Comparison of ENCODE assay signal across 8 cellular contexts in genomic region chrX:150982786-150983525, GRCh38. TPM values are rescaled to one million over a fixed set of nuclear protein-coding genes. Genes with fewer than 3 reads are reported as not detected.
DNase-seq lines count a peak whose midpoint lies in the region; ATAC-seq and TF ChIP-seq lines count a peak whose summit lies in the region.

Gene HMGB3, plus strand, starts transcription at chrX:150983335. Its CDS starts 2,265 bp downstream, at chrX:150985600.

- H3K4me1 Mint-ChIP-seq in activated naive CD8-positive, alpha-beta T cell (ENCODE audit: low read depth): peaks cover 10% of the 10 kb centered on the region

- H3K27me3 Mint-ChIP-seq in activated naive CD8-positive, alpha-beta T cell: peaks cover 2% of the 10 kb centered on the region

- H3K4me1 ChIP-seq in cardiac muscle cell (ENCODE audit: low read depth) (no peaks in the 10 kb centered on the region), trophoblast cell (ENCODE audit: control insufficient read depth in 1 of 2, insufficient read depth in 2 of 2, low read length in 2 of 2) (peaks cover 0 to 4% of the 10 kb centered on the region in 2 experiments), transverse colon (peaks cover 0 to 10% (median 0%) of the 10 kb centered on the region in 4 donors)

- H2BK5ac ChIP-seq in trophoblast cell (ENCODE audit: low read depth, low read length, poor library complexity): peak within 1 kb of the TSS; percentile 63

- TF ChIP-seq POLR2A in GM10847 (IDR thresholded peaks at IDR 0.05; ENCODE audit: extremely low read depth, insufficient read length) (peak; percentile 18), transverse colon (IDR thresholded peaks at IDR 0.05) (peak; percentile 47)

- H2AK5ac ChIP-seq in trophoblast cell (ENCODE audit: low read length): no peak within 1 kb of the TSS

- H3K4ac ChIP-seq in trophoblast cell (ENCODE audit: low read depth, low read length): peak within 1 kb of the TSS; percentile 58

- peaks cover 12% of the 10 kb centered on the region for H3K36me3 ChIP-seq in cardiac muscle cell
- H3K36me3 ChIP-seq in trophoblast cell (ENCODE audit: control insufficient read depth in 1 of 2, insufficient read depth in 2 of 2, low read length in 2 of 2): peaks cover 5 to 8% of the 10 kb centered on the region in 2 experiments
- no peaks in the 10 kb centered on the region for H3K36me3 ChIP-seq in transverse colon

- peaks cover 2% of the 10 kb centered on the region for H3K36me3 Mint-ChIP-seq in activated naive CD8-positive, alpha-beta T cell

- ATAC-seq in HG02623 (IDR thresholded peaks at IDR 0.05; ENCODE audit: unreplicated experiment): peak; percentile 98

- no peaks in the 10 kb centered on the region for H3K27me3 ChIP-seq in cardiac muscle cell
- no peaks in the 10 kb centered on the region for H3K27me3 ChIP-seq in trophoblast cell (ENCODE audit: insufficient read depth, low read length)
- H3K27me3 ChIP-seq in transverse colon: no peaks in the 10 kb centered on the region

- peak within 1 kb of the TSS; percentile 85 for H3K9ac ChIP-seq in trophoblast cell (ENCODE audit: low read length)

- in situ Hi-C loops in transverse colon (cut with MboI; ENCODE audit: low pct_ligation_motif_present in 1 of 4, low pct_unique_long_range_greater_than_20kb in 1 of 4, low sequenced_read_pairs in 3 of 4): loop anchor here in 1 of 4 donors (25.0 kb wide), 1 partner anchor 196 kb away; no protein-coding TSS in a partner anchor

- no peaks in the 10 kb centered on the region for H3K9me3 Mint-ChIP-seq in activated naive CD8-positive, alpha-beta T cell (ENCODE audit: low read depth)

- H3K9me3 ChIP-seq in cardiac muscle cell (ENCODE audit: low read depth) (no peaks in the 10 kb centered on the region), trophoblast cell (ENCODE audit: insufficient read depth, low read depth, low read length) (no peaks in the 10 kb centered on the region), transverse colon (no peaks in the 10 kb centered on the region)

- TF ChIP-seq CTCF in cardiac muscle cell (IDR thresholded peaks at IDR 0.05; ENCODE audit: low read depth, low read length) (no peak), transverse colon (IDR thresholded peaks at IDR 0.05) (no peak)

- peak within 1 kb of the TSS; percentile 76 for H2BK120ac ChIP-seq in trophoblast cell (ENCODE audit: insufficient read depth, low read length, poor library complexity)

- peak within 1 kb of the TSS; percentile 7 for H4K12ac ChIP-seq in trophoblast cell (ENCODE audit: low read depth, low read length)

- no peak within 1 kb of the TSS for H2AFZ ChIP-seq in trophoblast cell (ENCODE audit: insufficient read depth, low read length, poor library complexity)

- intact Hi-C loops in transverse colon (cut with DNase I; ENCODE audit: low total_unique reads): no loop called here

- H3K4me3 Mint-ChIP-seq in activated naive CD8-positive, alpha-beta T cell: peak within 1 kb of the TSS; percentile 70

- WGBS in trophoblast cell (ENCODE audit: extremely low coverage, insufficient coverage, insufficient read length): no CpG with 5 or more reads among the region's 90 CpGs
- WGBS in transverse colon (ENCODE audit: low coverage in 1 of 2), 2 donors: 64% methylated on average over 71 of the region's 90 CpGs; no CpG with 5 or more reads in 1 of the 2 donors

- no peak within 1 kb of the TSS for H3K27ac Mint-ChIP-seq in activated naive CD8-positive, alpha-beta T cell

- no peak for TF ChIP-seq EP300 in transverse colon (IDR thresholded peaks at IDR 0.05; ENCODE audit: low read depth)

- DNase-seq in NCI-H1092 treated with DMSO at 0.1 percent for 48 hours (lab: John Stamatoyannopoulos, UW) (peak; percentile 95), SKM-1 treated with dmso at 0.1 percent for 144 hours (lab: John Stamatoyannopoulos, UW; ENCODE audit: unreplicated experiment) (peak; percentile 43), cardiac muscle cell (ENCODE audit: low read depth in 1 of 2, low spot score in 1 of 2) (peak; percentile 89 to 94), trophoblast cell (peak; percentile 91 to 92), transverse colon (peak; percentile 88)

- peak within 1 kb of the TSS; percentile 73 for H4K8ac ChIP-seq in trophoblast cell (ENCODE audit: low read depth, low read length)

- peaks cover 4% of the 10 kb centered on the region for H3K79me1 ChIP-seq in trophoblast cell (ENCODE audit: low read length)

- H3K14ac ChIP-seq in trophoblast cell (ENCODE audit: low read length): peak within 1 kb of the TSS; percentile 34

- H4K91ac ChIP-seq in trophoblast cell (ENCODE audit: low read depth, low read length): peak within 1 kb of the TSS; percentile 89

- peaks cover 3% of the 10 kb centered on the region for H3K79me2 ChIP-seq in trophoblast cell (ENCODE audit: control insufficient read depth, insufficient read depth, low read length, poor library complexity)

- peak within 1 kb of the TSS; percentile 70 for H3K4me3 ChIP-seq in cardiac muscle cell
- peak within 1 kb of the TSS; percentile 84 for H3K4me3 ChIP-seq in trophoblast cell (ENCODE audit: low read depth, low read length)
- H3K4me3 ChIP-seq in transverse colon: peak within 1 kb of the TSS; percentile 31 to 62 (median 56)

- no peak within 1 kb of the TSS for H3K23ac ChIP-seq in trophoblast cell (ENCODE audit: low read length)

- H3K18ac ChIP-seq in trophoblast cell (ENCODE audit: low read length): peak within 1 kb of the TSS; percentile 7

- no peak within 1 kb of the TSS for H2BK12ac ChIP-seq in trophoblast cell (ENCODE audit: low read length)

- H3K27ac ChIP-seq in cardiac muscle cell: peak within 1 kb of the TSS; percentile 90
- H3K27ac ChIP-seq in trophoblast cell (ENCODE audit: low read depth, low read length): peak within 1 kb of the TSS; percentile 86
- peak within 1 kb of the TSS; percentile 77 to 89 (median 86) for H3K27ac ChIP-seq in transverse colon

- peak within 1 kb of the TSS; percentile 86 for H3K4me2 ChIP-seq in trophoblast cell (ENCODE audit: low read length)

RNA-seq across cellular contexts. Expression of gene HMGB3, which starts in this region (rescaled TPM):
- total RNA-seq in cardiac muscle cell (56.5 and 117 TPM in 2 replicates), transverse colon (10 to 100 TPM in 2 of 4 donors, 1 to 10 TPM in 2; 2.6 to 23.2 (median 8.6) TPM)
- 120 and 184 TPM in 2 replicates for polyA plus RNA-seq in cardiac muscle cell
- 225 and 235 TPM in 2 replicates for polyA plus RNA-seq in trophoblast cell (2013)

Comparison
In these comparisons a context has a peak if more than half of its experiments do, and no peak if none do; other contexts are left out.
1. Peak in every context shown above with its lines: DNase-seq, ATAC-seq, H3K4me3 ChIP-seq and H3K27ac ChIP-seq.
2. DNase-seq: peak in every context shown above with its lines; median percentile 95 in NCI-H1092 treated with DMSO at 0.1 percent for 48 hours; 92 in cardiac muscle cell; 92 in trophoblast cell; 88 in transverse colon; 43 in SKM-1 treated with dmso at 0.1 percent for 144 hours.